Comparison of ENCODE assay signal across 1 cellular context in the genomic region with DNA sequence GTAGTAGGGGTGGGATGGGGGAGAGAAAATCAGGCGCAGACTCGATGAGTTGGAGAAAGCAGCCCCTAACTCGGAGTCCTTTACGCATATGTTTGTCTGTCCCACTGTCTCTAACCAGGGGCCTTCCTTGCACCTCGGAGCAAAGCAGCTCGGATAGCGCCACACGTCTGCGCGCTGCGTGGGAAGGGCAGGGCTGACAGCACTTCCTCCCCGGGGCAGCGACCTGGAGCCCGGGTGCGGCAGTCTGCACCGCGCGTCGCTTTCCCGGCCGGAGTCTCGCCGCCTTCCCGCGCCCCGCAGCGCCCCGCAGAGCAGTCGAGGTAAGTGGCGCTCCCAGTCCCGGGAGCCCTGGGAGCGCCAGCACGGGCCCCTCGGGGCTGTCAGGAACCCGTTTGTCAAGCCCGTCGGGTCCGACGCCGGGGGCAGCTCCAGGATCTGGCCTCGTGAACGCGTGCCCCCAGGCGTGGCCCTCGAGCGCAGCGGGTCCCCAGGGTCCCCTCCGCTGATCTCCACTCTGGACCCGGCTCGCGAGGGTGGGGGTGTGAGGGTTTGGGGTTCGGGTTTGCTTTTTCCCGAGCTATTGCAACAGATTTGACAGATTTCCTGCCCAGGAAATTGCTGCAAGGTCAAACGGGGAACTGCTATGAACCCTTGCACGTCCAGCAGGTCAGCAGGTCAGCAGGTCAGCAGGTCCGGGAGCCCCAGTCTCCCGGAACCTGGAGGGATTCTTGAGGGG.
TF ChIP-seq lines count a peak whose summit lies in the region.

No MANE protein-coding gene starts in this region.

TF ChIP-seq in GM12878, 131 proteins besides CTCF, POLR2A, EP300 and RAD21 (continued from another document and continues in another):
- TF ChIP-seq, protein P1, sequence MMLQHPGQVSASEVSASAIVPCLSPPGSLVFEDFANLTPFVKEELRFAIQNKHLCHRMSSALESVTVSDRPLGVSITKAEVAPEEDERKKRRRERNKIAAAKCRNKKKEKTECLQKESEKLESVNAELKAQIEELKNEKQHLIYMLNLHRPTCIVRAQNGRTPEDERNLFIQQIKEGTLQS (IDR thresholded peaks at IDR 0.05; ENCODE audit: borderline replicate concordance, extremely low read depth, low read depth, low read length), result no peak
- TF ChIP-seq SIX5 (IDR thresholded peaks at IDR 0.05; ENCODE audit: low read depth, low read length, severe bottlenecking) (no peak), ZSCAN29 (IDR thresholded peaks at IDR 0.05) (no peak), MEF2A (IDR thresholded peaks at IDR 0.05; ENCODE audit: insufficient read depth, low read depth, low read length) (no peak), CHD4 (IDR thresholded peaks at IDR 0.05) (no peak), ZNF207 (IDR thresholded peaks at IDR 0.05; ENCODE audit: borderline replicate concordance) (no peak), CEBPB (IDR thresholded peaks at IDR 0.05; ENCODE audit: borderline replicate concordance in 1 of 2, low read depth in 2 of 2, low read length in 2 of 2) (no peak), ZNF622 (IDR thresholded peaks at IDR 0.05) (no peak), GATAD2B (conservative IDR thresholded peaks at IDR 0.05; ENCODE audit: low read depth) (peak; percentile 74; the same call in 1 of the 2 replicates), CHD1 (IDR thresholded peaks at IDR 0.05; ENCODE audit: low read depth, low read length) (no peak), POU2F2 (IDR thresholded peaks at IDR 0.05; ENCODE audit: borderline replicate concordance, low read depth, low read length) (no peak), RB1 (IDR thresholded peaks at IDR 0.05; ENCODE audit: borderline replicate concordance) (no peak; the same call in 1 of the 2 replicates), SIN3A (IDR thresholded peaks at IDR 0.05; ENCODE audit: low read depth, low read length) (no peak), GABPA (IDR thresholded peaks at IDR 0.05; ENCODE audit: low read depth) (no peak), CHD2 (IDR thresholded peaks at IDR 0.05; ENCODE audit: borderline replicate concordance, low read depth, low read length) (no peak), TARDBP (IDR thresholded peaks at IDR 0.05; ENCODE audit: borderline replicate concordance) (no peak), PAX8 (IDR thresholded peaks at IDR 0.05) (no peak), POLR2AphosphoS5 (IDR thresholded peaks at IDR 0.05; ENCODE audit: low read length) (peak; percentile 69), HDGF (IDR thresholded peaks at IDR 0.05) (no peak), NR2C2 (IDR thresholded peaks at IDR 0.05; ENCODE audit: borderline replicate concordance, control insufficient read depth, insufficient read length, low read depth) (no peak), SMARCA5 (IDR thresholded peaks at IDR 0.05) (no peak; the same call in 1 of the 2 replicates), TCF3 (IDR thresholded peaks at IDR 0.05; ENCODE audit: borderline replicate concordance, insufficient read depth, low read depth, low read length) (no peak), MTA2 (IDR thresholded peaks at IDR 0.05; ENCODE audit: low read depth) (no peak), SRF (IDR thresholded peaks at IDR 0.05; ENCODE audit: low read depth in 2 of 2, low read length in 2 of 2) (no peak), HDAC2 (IDR thresholded peaks at IDR 0.05) (no peak), STAT1 (conservative IDR thresholded peaks at IDR 0.05) (no peak), CBX3 (IDR thresholded peaks at IDR 0.05; ENCODE audit: borderline replicate concordance, low read depth) (no peak), ESRRA (IDR thresholded peaks at IDR 0.05; ENCODE audit: low read length) (no peak), IRF4 (IDR thresholded peaks at IDR 0.05; ENCODE audit: low read depth, low read length) (no peak), JUND (IDR thresholded peaks at IDR 0.05; ENCODE audit: low read depth, low read length) (no peak), TAF1 (IDR thresholded peaks at IDR 0.05; ENCODE audit: borderline replicate concordance, low read depth, low read length) (peak; percentile 52; the same call in 1 of the 2 replicates), SUPT20H (IDR thresholded peaks at IDR 0.05; ENCODE audit: borderline replicate concordance, control insufficient read depth, low read depth, low read length) (no peak)
- TF ChIP-seq, protein P2, sequence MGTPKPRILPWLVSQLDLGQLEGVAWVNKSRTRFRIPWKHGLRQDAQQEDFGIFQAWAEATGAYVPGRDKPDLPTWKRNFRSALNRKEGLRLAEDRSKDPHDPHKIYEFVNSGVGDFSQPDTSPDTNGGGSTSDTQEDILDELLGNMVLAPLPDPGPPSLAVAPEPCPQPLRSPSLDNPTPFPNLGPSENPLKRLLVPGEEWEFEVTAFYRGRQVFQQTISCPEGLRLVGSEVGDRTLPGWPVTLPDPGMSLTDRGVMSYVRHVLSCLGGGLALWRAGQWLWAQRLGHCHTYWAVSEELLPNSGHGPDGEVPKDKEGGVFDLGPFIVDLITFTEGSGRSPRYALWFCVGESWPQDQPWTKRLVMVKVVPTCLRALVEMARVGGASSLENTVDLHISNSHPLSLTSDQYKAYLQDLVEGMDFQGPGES (IDR thresholded peaks at IDR 0.05), result no peak
- TF ChIP-seq, protein P3, sequence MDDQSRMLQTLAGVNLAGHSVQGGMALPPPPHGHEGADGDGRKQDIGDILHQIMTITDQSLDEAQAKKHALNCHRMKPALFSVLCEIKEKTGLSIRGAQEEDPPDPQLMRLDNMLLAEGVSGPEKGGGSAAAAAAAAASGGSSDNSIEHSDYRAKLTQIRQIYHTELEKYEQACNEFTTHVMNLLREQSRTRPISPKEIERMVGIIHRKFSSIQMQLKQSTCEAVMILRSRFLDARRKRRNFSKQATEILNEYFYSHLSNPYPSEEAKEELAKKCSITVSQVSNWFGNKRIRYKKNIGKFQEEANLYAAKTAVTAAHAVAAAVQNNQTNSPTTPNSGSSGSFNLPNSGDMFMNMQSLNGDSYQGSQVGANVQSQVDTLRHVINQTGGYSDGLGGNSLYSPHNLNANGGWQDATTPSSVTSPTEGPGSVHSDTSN (IDR thresholded peaks at IDR 0.05; ENCODE audit: insufficient replicate concordance, low read depth, low read length), result no peak
- TF ChIP-seq, protein P4, sequence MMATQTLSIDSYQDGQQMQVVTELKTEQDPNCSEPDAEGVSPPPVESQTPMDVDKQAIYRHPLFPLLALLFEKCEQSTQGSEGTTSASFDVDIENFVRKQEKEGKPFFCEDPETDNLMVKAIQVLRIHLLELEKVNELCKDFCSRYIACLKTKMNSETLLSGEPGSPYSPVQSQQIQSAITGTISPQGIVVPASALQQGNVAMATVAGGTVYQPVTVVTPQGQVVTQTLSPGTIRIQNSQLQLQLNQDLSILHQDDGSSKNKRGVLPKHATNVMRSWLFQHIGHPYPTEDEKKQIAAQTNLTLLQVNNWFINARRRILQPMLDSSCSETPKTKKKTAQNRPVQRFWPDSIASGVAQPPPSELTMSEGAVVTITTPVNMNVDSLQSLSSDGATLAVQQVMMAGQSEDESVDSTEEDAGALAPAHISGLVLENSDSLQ (IDR thresholded peaks at IDR 0.05), result no peak
- TF ChIP-seq, protein P5, sequence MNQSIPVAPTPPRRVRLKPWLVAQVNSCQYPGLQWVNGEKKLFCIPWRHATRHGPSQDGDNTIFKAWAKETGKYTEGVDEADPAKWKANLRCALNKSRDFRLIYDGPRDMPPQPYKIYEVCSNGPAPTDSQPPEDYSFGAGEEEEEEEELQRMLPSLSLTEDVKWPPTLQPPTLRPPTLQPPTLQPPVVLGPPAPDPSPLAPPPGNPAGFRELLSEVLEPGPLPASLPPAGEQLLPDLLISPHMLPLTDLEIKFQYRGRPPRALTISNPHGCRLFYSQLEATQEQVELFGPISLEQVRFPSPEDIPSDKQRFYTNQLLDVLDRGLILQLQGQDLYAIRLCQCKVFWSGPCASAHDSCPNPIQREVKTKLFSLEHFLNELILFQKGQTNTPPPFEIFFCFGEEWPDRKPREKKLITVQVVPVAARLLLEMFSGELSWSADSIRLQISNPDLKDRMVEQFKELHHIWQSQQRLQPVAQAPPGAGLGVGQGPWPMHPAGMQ (IDR thresholded peaks at IDR 0.05; ENCODE audit: borderline replicate concordance), result no peak
- TF ChIP-seq, protein P6, sequence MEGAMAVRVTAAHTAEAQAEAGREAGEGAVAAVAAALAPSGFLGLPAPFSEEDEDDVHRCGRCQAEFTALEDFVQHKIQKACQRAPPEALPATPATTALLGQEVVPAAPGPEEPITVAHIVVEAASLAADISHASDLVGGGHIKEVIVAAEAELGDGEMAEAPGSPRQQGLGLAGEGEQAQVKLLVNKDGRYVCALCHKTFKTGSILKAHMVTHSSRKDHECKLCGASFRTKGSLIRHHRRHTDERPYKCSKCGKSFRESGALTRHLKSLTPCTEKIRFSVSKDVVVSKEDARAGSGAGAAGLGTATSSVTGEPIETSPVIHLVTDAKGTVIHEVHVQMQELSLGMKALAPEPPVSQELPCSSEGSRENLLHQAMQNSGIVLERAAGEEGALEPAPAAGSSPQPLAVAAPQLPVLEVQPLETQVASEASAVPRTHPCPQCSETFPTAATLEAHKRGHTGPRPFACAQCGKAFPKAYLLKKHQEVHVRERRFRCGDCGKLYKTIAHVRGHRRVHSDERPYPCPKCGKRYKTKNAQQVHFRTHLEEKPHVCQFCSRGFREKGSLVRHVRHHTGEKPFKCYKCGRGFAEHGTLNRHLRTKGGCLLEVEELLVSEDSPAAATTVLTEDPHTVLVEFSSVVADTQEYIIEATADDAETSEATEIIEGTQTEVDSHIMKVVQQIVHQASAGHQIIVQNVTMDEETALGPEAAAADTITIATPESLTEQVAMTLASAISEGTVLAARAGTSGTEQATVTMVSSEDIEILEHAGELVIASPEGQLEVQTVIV (IDR thresholded peaks at IDR 0.05; ENCODE audit: borderline replicate concordance, partially characterized antibody), result no peak
- TF ChIP-seq, protein P7, sequence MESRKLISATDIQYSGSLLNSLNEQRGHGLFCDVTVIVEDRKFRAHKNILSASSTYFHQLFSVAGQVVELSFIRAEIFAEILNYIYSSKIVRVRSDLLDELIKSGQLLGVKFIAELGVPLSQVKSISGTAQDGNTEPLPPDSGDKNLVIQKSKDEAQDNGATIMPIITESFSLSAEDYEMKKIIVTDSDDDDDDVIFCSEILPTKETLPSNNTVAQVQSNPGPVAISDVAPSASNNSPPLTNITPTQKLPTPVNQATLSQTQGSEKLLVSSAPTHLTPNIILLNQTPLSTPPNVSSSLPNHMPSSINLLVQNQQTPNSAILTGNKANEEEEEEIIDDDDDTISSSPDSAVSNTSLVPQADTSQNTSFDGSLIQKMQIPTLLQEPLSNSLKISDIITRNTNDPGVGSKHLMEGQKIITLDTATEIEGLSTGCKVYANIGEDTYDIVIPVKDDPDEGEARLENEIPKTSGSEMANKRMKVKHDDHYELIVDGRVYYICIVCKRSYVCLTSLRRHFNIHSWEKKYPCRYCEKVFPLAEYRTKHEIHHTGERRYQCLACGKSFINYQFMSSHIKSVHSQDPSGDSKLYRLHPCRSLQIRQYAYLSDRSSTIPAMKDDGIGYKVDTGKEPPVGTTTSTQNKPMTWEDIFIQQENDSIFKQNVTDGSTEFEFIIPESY (IDR thresholded peaks at IDR 0.05), result no peak
- TF ChIP-seq, protein P8, sequence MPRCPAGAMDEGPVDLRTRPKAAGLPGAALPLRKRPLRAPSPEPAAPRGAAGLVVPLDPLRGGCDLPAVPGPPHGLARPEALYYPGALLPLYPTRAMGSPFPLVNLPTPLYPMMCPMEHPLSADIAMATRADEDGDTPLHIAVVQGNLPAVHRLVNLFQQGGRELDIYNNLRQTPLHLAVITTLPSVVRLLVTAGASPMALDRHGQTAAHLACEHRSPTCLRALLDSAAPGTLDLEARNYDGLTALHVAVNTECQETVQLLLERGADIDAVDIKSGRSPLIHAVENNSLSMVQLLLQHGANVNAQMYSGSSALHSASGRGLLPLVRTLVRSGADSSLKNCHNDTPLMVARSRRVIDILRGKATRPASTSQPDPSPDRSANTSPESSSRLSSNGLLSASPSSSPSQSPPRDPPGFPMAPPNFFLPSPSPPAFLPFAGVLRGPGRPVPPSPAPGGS (IDR thresholded peaks at IDR 0.05; ENCODE audit: borderline replicate concordance, insufficient read depth, low read depth, low read length, poor library complexity, severe bottlenecking), result no peak
- TF ChIP-seq, protein P9, sequence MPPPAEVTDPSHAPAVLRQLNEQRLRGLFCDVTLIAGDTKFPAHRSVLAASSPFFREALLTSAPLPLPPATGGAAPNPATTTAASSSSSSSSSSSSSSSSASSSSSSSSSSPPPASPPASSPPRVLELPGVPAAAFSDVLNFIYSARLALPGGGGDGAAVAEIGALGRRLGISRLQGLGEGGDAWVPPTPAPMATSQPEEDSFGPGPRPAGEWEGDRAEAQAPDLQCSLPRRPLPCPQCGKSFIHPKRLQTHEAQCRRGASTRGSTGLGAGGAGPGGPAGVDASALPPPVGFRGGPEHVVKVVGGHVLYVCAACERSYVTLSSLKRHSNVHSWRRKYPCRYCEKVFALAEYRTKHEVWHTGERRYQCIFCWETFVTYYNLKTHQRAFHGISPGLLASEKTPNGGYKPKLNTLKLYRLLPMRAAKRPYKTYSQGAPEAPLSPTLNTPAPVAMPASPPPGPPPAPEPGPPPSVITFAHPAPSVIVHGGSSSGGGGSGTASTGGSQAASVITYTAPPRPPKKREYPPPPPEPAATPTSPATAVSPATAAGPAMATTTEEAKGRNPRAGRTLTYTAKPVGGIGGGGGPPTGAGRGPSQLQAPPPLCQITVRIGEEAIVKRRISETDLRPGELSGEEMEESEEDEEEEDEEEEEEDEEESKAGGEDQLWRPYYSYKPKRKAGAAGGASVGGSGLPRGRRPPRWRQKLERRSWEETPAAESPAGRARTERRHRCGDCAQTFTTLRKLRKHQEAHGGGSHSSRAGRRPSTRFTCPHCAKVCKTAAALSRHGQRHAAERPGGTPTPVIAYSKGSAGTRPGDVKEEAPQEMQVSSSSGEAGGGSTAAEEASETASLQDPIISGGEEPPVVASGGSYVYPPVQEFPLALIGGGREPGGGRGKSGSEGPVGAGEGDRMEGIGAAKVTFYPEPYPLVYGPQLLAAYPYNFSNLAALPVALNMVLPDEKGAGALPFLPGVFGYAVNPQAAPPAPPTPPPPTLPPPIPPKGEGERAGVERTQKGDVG (CRISPR knock-in tag; IDR thresholded peaks at IDR 0.05), result no peak
